ENCODE assay signal across 24 cellular contexts in the genomic region with DNA sequence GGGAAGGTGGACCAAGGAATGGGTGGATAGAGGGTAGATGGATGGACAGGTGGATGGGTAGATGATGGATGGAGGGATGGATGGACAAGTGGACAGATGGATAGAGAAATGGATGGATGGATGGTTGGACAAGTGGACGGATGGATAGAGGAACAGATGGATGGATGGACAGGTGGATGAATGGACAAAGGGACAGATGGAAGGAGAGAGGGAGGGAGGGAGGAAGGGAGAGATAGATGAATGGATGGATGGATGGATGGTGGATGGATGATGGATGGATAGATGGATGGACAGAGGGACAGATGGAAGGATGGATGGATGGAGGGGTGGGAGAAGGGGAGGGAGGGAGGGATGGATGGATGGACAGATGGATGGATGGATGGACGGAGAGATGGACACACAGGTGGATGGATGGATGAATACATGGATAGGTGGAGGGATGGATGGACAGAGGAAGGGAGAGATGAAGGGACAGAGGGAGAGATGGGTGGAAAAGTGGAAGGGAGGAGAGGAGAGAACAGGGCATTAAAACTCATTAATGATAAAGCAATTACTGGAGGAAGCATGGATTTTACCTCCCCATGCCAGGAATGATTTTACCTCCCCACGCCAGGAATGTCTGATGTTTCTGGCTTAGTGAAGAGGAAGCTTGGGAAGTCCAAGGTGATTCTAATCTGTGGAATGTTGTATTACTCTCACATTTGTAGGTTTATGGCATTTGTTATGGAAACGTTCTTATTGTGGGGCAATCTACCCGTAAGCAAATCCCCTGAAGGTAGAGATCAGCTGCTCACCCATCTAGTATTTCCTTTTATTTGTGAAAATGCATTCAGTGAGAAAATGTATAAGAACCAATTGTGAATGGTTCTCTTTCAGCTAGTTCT.
DNase-seq lines count a peak whose midpoint lies in the region; ATAC-seq and TF ChIP-seq lines count a peak whose summit lies in the region.
"Had no signal": no experiment of that assay in that cellular context is flagged by ENCODE, and none has a peak within 500 bp of the region (broad histone marks: within the 10 kb centered on the region; RNA-seq: fewer than 3 reads in every experiment).

No MANE protein-coding gene starts in this region.

- H2BK15ac ChIP-seq in mesenchymal stem cell (ENCODE audit: low read depth, poor library complexity, severe bottlenecking): no peak overlapping the region

- H2AFZ ChIP-seq in mesenchymal stem cell (ENCODE audit: low read depth, low read length): no peak overlapping the region
- H2AFZ ChIP-seq: GM23248 had no signal

- no peaks in the 10 kb centered on the region for H3K79me1 ChIP-seq in mesenchymal stem cell (replicated peaks; ENCODE audit: low read length, poor library complexity, severe bottlenecking)

- no peak overlapping the region for H3K18ac ChIP-seq in mesenchymal stem cell (ENCODE audit: low read depth in 1 of 2, low read length in 2 of 2)

- no peaks in the 10 kb centered on the region for H3K4me1 Mint-ChIP-seq in naive thymus-derived CD4-positive, alpha-beta T cell

- H3K36me3 ChIP-seq in mesenchymal stem cell (ENCODE audit: control insufficient read depth in 1 of 2, insufficient read depth in 2 of 2, low read depth in 1 of 2, low read length in 2 of 2): no peaks in the 10 kb centered on the region
- no peaks in the 10 kb centered on the region for H3K36me3 ChIP-seq in naive thymus-derived CD4-positive, alpha-beta T cell (ENCODE audit: control insufficient read depth in 2 of 3, insufficient read depth in 3 of 3, low read length in 3 of 3)
- H3K36me3 ChIP-seq: BLaER1, Peyer's patch, SJSA1 had no signal

- H3K9ac ChIP-seq in mesenchymal stem cell (ENCODE audit: low read length): no peak overlapping the region
- H3K9ac ChIP-seq: BLaER1, GM23248 had no signal

- no peak overlapping the region for H3K27ac ChIP-seq in mesenchymal stem cell (ENCODE audit: low read length, poor library complexity, severe bottlenecking)
- no peak overlapping the region for H3K27ac ChIP-seq in naive thymus-derived CD4-positive, alpha-beta T cell (ENCODE audit: low read depth, low read length)
- H3K27ac ChIP-seq: BLaER1, GM23248, Peyer's patch, SJSA1 had no signal

- peaks cover 0 to 17% (median 0%) of the 10 kb centered on the region in 5 donors for H3K27me3 Mint-ChIP-seq in naive thymus-derived CD4-positive, alpha-beta T cell

- intact Hi-C loops in naive thymus-derived CD4-positive, alpha-beta T cell (cut with micrococcal nuclease): no loop called here

- no peak overlapping the region for H3K4me2 ChIP-seq in mesenchymal stem cell (ENCODE audit: low read length, poor library complexity, severe bottlenecking)
- H3K4me2 ChIP-seq: BLaER1 had no signal

- H4K91ac ChIP-seq in mesenchymal stem cell (ENCODE audit: low read length): peak overlapping the region; percentile 20

- H3K9me3 ChIP-seq in mesenchymal stem cell (ENCODE audit: control insufficient read depth, low read length): peaks cover 4% of the 10 kb centered on the region
- no peaks in the 10 kb centered on the region for H3K9me3 ChIP-seq in naive thymus-derived CD4-positive, alpha-beta T cell (ENCODE audit: control insufficient read depth in 2 of 3, low read length in 3 of 3)
- H3K9me3 ChIP-seq: BLaER1, Peyer's patch, SJSA1 had no signal

- no peak overlapping the region for H3K4me3 Mint-ChIP-seq in naive thymus-derived CD4-positive, alpha-beta T cell
- H3K4me3 Mint-ChIP-seq: CD4-positive, alpha-beta memory T cell; H9 had no signal

- no peak for ATAC-seq in naive thymus-derived CD4-positive, alpha-beta T cell
- ATAC-seq in GM21360 (IDR thresholded peaks at IDR 0.05; ENCODE audit: unreplicated experiment): no peak
- ATAC-seq: GM12878, Right ventricle myocardium inferior had no signal

- POLR2A ChIA-PET in naive thymus-derived CD4-positive, alpha-beta T cell (lab: Charles Lee): no interaction called here

- WGBS in mesenchymal stem cell: 89% methylated on average over 4 of the region's 5 CpGs

- H3K27me3 ChIP-seq in mesenchymal stem cell (ENCODE audit: control insufficient read depth in 1 of 2, insufficient read depth in 1 of 2, low read length in 2 of 2): peaks cover 20 to 41% of the 10 kb centered on the region in 2 experiments
- no peaks in the 10 kb centered on the region for H3K27me3 ChIP-seq in naive thymus-derived CD4-positive, alpha-beta T cell (ENCODE audit: control insufficient read depth in 2 of 2, insufficient read depth in 2 of 2, low read length in 2 of 2)
- H3K27me3 ChIP-seq: BLaER1, Peyer's patch had no signal

- H3K23ac ChIP-seq in mesenchymal stem cell (ENCODE audit: low read length in 2 of 2): no peak overlapping the region

- peak; percentile 24 for DNase-seq in AG10803 (ENCODE audit: low read depth)
- DNase-seq in M059J (ENCODE audit: low read depth): peak; percentile 41
- peak; percentile 63 for DNase-seq in astrocyte of the hippocampus (ENCODE audit: low read depth, low spot score)
- no peak for DNase-seq in mesenchymal stem cell
- DNase-seq in NCI-H1048 (lab: John Stamatoyannopoulos, UW): no peak
- DNase-seq in naive thymus-derived CD4-positive, alpha-beta T cell: no peak
- DNase-seq: Caco-2; CD4-positive, alpha-beta memory T cell; DMS 273 treated with DMSO at 0.1 percent for 48 hours; DMS79 treated with DMSO at 0.1 percent for 48 hours; H9; KBM-7; NCI-H1105; NCI-H2029 treated with DMSO at 0.1 percent for 48 hours; NCI-H345; NCI-H524; NCI-H774; Peyer's patch had no signal

- no peak overlapping the region for H3K4me3 ChIP-seq in AG10803 (ENCODE audit: low read length)
- no peak overlapping the region for H3K4me3 ChIP-seq in mesenchymal stem cell (ENCODE audit: insufficient read depth in 1 of 2, low read depth in 1 of 2, low read length in 2 of 2)
- H3K4me3 ChIP-seq in naive thymus-derived CD4-positive, alpha-beta T cell (ENCODE audit: low read length): no peak overlapping the region
- H3K4me3 ChIP-seq: BLaER1, GM12878, GM23248, Peyer's patch, SJSA1 had no signal

- H3K9me3 Mint-ChIP-seq in naive thymus-derived CD4-positive, alpha-beta T cell: peaks cover 0 to 7% (median 0%) of the 10 kb centered on the region in 11 donors
- H3K9me3 Mint-ChIP-seq: H9 had no signal

- no peak overlapping the region for H2BK5ac ChIP-seq in mesenchymal stem cell (ENCODE audit: low read depth, low read length, poor library complexity, severe bottlenecking)

- no peak overlapping the region for H4K8ac ChIP-seq in mesenchymal stem cell (ENCODE audit: low read length)

- H3K4ac ChIP-seq in mesenchymal stem cell (ENCODE audit: low read depth in 1 of 2, low read length in 2 of 2): no peak overlapping the region

- no peak overlapping the region for H3K27ac Mint-ChIP-seq in naive thymus-derived CD4-positive, alpha-beta T cell
- H3K27ac Mint-ChIP-seq: H9 had no signal

- no peak overlapping the region for H3K14ac ChIP-seq in mesenchymal stem cell (ENCODE audit: low read length in 2 of 2)

- CTCF ChIA-PET in naive thymus-derived CD4-positive, alpha-beta T cell (lab: Charles Lee): no interaction called here

- TF ChIP-seq CTCF in AG10803 (conservative IDR thresholded peaks at IDR 0.05; ENCODE audit: low read length): no peak

- H2BK120ac ChIP-seq in mesenchymal stem cell (ENCODE audit: low read depth, low read length): no peak overlapping the region

- no peak overlapping the region for H2BK12ac ChIP-seq in mesenchymal stem cell (ENCODE audit: low read length in 2 of 2)

- H3K4me1 ChIP-seq in mesenchymal stem cell (ENCODE audit: control insufficient read depth, insufficient read depth, low read depth, low read length): peaks cover 2% of the 10 kb centered on the region
- no peaks in the 10 kb centered on the region for H3K4me1 ChIP-seq in naive thymus-derived CD4-positive, alpha-beta T cell (ENCODE audit: control insufficient read depth in 2 of 2, insufficient read depth in 2 of 2, low read length in 2 of 2)
- H3K4me1 ChIP-seq: Caco-2, Peyer's patch, SJSA1 had no signal

- no peak overlapping the region for H2AK5ac ChIP-seq in mesenchymal stem cell (ENCODE audit: low read length, severe bottlenecking)

- H3K36me3 Mint-ChIP-seq in naive thymus-derived CD4-positive, alpha-beta T cell: no peaks in the 10 kb centered on the region
- H3K36me3 Mint-ChIP-seq: CD4-positive, alpha-beta memory T cell had no signal

Comparison
In these comparisons a context has a peak if more than half of its experiments do, and no peak if none do; other contexts are left out.
1. DNase-seq: peak in AG10803 (single experiment), M059J (single experiment) and astrocyte of the hippocampus (single experiment); none in mesenchymal stem cell (single experiment), NCI-H1048 (single experiment) and naive thymus-derived CD4-positive, alpha-beta T cell (0 of 9).